8 cellular contexts compared by ENCODE assay signal in genomic region chr15:66497502-66498455, GRCh38. TPM values are rescaled to one million over a fixed set of nuclear protein-coding genes. Genes with fewer than 3 reads are reported as not detected.
A peak's percentile ranks its signal among the peaks of the same experiment; 100 is the strongest.
DNase-seq lines count a peak whose midpoint lies in the region; TF ChIP-seq lines count a peak whose summit lies in the region.

SNAPC5 (minus strand) TSS chr15:66497762; CDS start chr15:66497731, 31 bp downstream.

- H3K4me3 ChIP-seq in H7 (ENCODE audit: insufficient read depth, low read depth, low read length) (peak within 1 kb of the TSS; percentile 59), fibroblast of villous mesenchyme (ENCODE audit: low read depth, low read length) (peak within 1 kb of the TSS; percentile 78)

- in situ Hi-C loops in G401 (cut with HindIII; ENCODE audit: low sequenced_read_pairs): loop anchor here (10.0 kb wide), 1 partner anchor 183 kb away; no protein-coding TSS in a partner anchor

- peaks cover 29% of the 10 kb centered on the region for H3K36me3 Mint-ChIP-seq in neural crest cell (ENCODE audit: low read depth)

- no peaks in the 10 kb centered on the region for H3K27me3 ChIP-seq in H7 (ENCODE audit: control insufficient read depth, insufficient read depth, low read length)

- no peaks in the 10 kb centered on the region for H3K9me3 Mint-ChIP-seq in neural crest cell

- TF ChIP-seq CTCF in fibroblast of villous mesenchyme (IDR thresholded peaks at IDR 0.05; ENCODE audit: insufficient read depth, low read depth, low read length) (peak; percentile 94), neural crest cell (conservative IDR thresholded peaks at IDR 0.05) (peak; percentile 100)

- peaks cover 34% of the 10 kb centered on the region for H3K4me1 Mint-ChIP-seq in neural crest cell

- DNase-seq in G401 (ENCODE audit: low spot score) (peak; percentile 92), H7 (peak; percentile 94), M059J (ENCODE audit: low read depth) (peak; percentile 90), SIG-M5 (lab: John Stamatoyannopoulos, UW) (peak; percentile 77), activated gamma-delta T cell (lab: John Stamatoyannopoulos, UW) (peak; percentile 97), fibroblast of villous mesenchyme (ENCODE audit: low read depth) (peak; percentile 95), neural crest cell (ENCODE audit: low read depth, low spot score) (peak; percentile 97), stromal cell of bone marrow (ENCODE audit: low read depth) (peak; percentile 88)

- peak within 1 kb of the TSS; percentile 94 for H3K4me3 Mint-ChIP-seq in neural crest cell

- peaks cover 46% of the 10 kb centered on the region for H3K36me3 ChIP-seq in H7 (replicated peaks; ENCODE audit: control insufficient read depth, insufficient read depth, low read length)

- H3K27ac Mint-ChIP-seq in neural crest cell (ENCODE audit: unreplicated experiment): peak within 1 kb of the TSS; percentile 97

- peaks cover 3% of the 10 kb centered on the region for H3K27me3 Mint-ChIP-seq in neural crest cell (ENCODE audit: low read depth)

RNA-seq across cellular contexts. Expression of gene SNAPC5, which starts in this region (rescaled TPM):
- total RNA-seq in G401 (2014; rRNA removed; shearing (Covaris generic)): 17.1 and 18.3 TPM in 2 replicates
- total RNA-seq in H7 (2014; rRNA removed; shearing (Covaris generic)): 23.9 and 29.6 TPM in 2 replicates
- total RNA-seq in M059J (2014; rRNA removed; shearing (Covaris generic)): 38.4 and 44.9 TPM in 2 replicates
- total RNA-seq in fibroblast of villous mesenchyme (14.2 and 17.4 TPM in 2 replicates), neural crest cell (22.9 and 23.3 TPM in 2 replicates)

Comparison
In these comparisons a context has a peak if more than half of its experiments do, and no peak if none do; other contexts are left out.
1. Peak in every context shown above with its lines: DNase-seq and H3K4me3 ChIP-seq.